Comparison of ENCODE assay signal across 8 cellular contexts in genomic region chr18:23259701-23260661, GRCh38.
A peak's percentile ranks its signal among the peaks of the same experiment; 100 is the strongest.
DNase-seq lines count a peak whose midpoint lies in the region; ATAC-seq and TF ChIP-seq lines count a peak whose summit lies in the region.

No MANE protein-coding gene starts in this region.

- DNase-seq in BJ (ENCODE audit: low read depth) = peak; percentile 47
- peak; percentile 77 for DNase-seq in NCI-H510A (lab: John Stamatoyannopoulos, UW)
- peak; percentile 26 for DNase-seq in amniotic stem cell (lab: John Stamatoyannopoulos, UW)
- DNase-seq in left ventricle myocardium superior = peak; percentile 88
- DNase-seq in RKO (ENCODE audit: low spot score) = no peak

- peak; percentile 63 for ATAC-seq in GM18517 (IDR thresholded peaks at IDR 0.05; ENCODE audit: unreplicated experiment)
- ATAC-seq in HG03108 (IDR thresholded peaks at IDR 0.05; ENCODE audit: unreplicated experiment) = peak; percentile 57
- ATAC-seq in left ventricle myocardium superior = peak; percentile 90

- intact Hi-C loops in left ventricle myocardium superior (cut with micrococcal nuclease) = no loop called here

- CTCF ChIA-PET in BJ (lab: Yijun Ruan, JAX) = interaction anchor here (0.5 to 2.3 kb wide), 6 partner anchors 11 to 229 kb away, joined by 3 to 6 read pairs (median 4); no protein-coding TSS in a partner anchor

- no peak for TF ChIP-seq CTCF in BJ (IDR thresholded peaks at IDR 0.05; ENCODE audit: insufficient read depth, low read depth, low read length)

- no peak overlapping the region for H3K27ac ChIP-seq in rectal smooth muscle tissue (ENCODE audit: low read depth, low read length)

- H3K27me3 ChIP-seq in BJ (ENCODE audit: control insufficient read depth, insufficient read depth, low read length) (no peaks in the 10 kb centered on the region), rectal smooth muscle tissue (ENCODE audit: control insufficient read depth, insufficient read depth, low read length) (no peaks in the 10 kb centered on the region)

- peaks cover 5% of the 10 kb centered on the region for H3K4me1 ChIP-seq in rectal smooth muscle tissue (ENCODE audit: control insufficient read depth, insufficient read depth, low read length)

- H3K9ac ChIP-seq in rectal smooth muscle tissue (ENCODE audit: low read length) = no peak overlapping the region

- H3K36me3 ChIP-seq in BJ (ENCODE audit: control insufficient read depth, insufficient read depth, low read length) (no peaks in the 10 kb centered on the region), rectal smooth muscle tissue (ENCODE audit: control insufficient read depth, insufficient read depth, low read length) (no peaks in the 10 kb centered on the region)

- H3K4me3 ChIP-seq in BJ (ENCODE audit: low read depth, low read length) = no peak overlapping the region
- peak overlapping the region; percentile 42 for H3K4me3 ChIP-seq in rectal smooth muscle tissue (ENCODE audit: low read length)

- POLR2A ChIA-PET in BJ (lab: Charles Lee) = no interaction called here
